In the genomic region with DNA sequence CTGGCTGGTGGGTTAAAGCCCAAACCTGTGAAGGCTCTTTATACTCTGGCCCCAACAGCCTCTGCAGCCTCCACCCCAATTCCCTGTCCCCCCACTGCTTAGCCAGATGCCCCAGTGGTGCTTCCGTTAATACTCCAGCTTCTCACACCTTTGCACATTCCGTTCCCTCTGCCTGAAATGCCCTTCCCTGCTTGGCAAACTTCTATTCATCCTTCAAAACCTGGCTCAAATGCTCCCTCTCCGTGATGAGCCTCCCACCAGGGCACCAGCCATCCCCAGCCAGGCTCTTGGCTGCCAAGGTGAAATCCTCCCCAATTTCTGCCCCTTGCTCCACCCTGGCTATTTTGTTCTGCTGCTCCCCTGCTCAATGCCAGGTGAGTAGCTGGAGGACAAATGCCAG, we compare ENCODE assay signal across 23 cellular contexts. TPM values are rescaled to one million over a fixed set of nuclear protein-coding genes. Genes with fewer than 3 reads are reported as not detected.
"Had no signal": no experiment of that assay in that cellular context is flagged by ENCODE, and none has a peak within 500 bp of the region (broad histone marks: within the 10 kb centered on the region; RNA-seq: fewer than 3 reads in every experiment).

No MANE protein-coding gene starts in this region.

- H3K27me3 Mint-ChIP-seq: activated naive CD8-positive, alpha-beta T cell; natural killer cell treated with Interleukin-12 subunit alpha and Interleukin-12 subunit beta and Interleukin-15 and Interleukin-18, amount 100 ng/mL, for 72 hours had no signal

- H3K9me3 ChIP-seq: heart left ventricle, testis, vagina had no signal

- H3K27me3 ChIP-seq: heart left ventricle, testis, vagina had no signal

- DNase-seq: activated CD8-positive, alpha-beta memory T cell treated with anti-CD3 and anti-CD28 coated beads for 24 hours; activated CD8-positive, alpha-beta memory T cell treated with anti-CD3 and anti-CD28 coated beads, Interleukin-2, amount 50 U/mL, for 48 hours; activated naive CD4-positive, alpha-beta T cell; activated T-cell treated with anti-CD3 and anti-CD28 coated beads, Interleukin-2, amount 50 U/mL, for 4 hours; amygdala; cortex of kidney; midbrain; occipital lobe; posterior cingulate gyrus; stimulated activated CD4-positive, alpha-beta T cell treated with anti-CD3 and anti-CD28 coated beads, Interleukin-2, amount 100 ng/mL, for 48 hours; stimulated activated naive B cell treated with anti-CD40 and anti-IgM and Interleukin-4, amounts not matched to agents 10 μg/mL and 1 μg/mL and 100 μg/mL, for 72 hours; T1000; testis; trophoblast cell had no signal

- H3K36me3 Mint-ChIP-seq: activated naive CD8-positive, alpha-beta T cell; natural killer cell treated with Interleukin-12 subunit alpha and Interleukin-12 subunit beta and Interleukin-15 and Interleukin-18, amount 100 ng/mL, for 72 hours; stimulated activated naive B cell treated with anti-CD40 and anti-IgM and Interleukin-4, amounts not matched to agents 10 μg/mL and 1 μg/mL and 100 μg/mL, for 72 hours; WTC11 had no signal

- H3K27ac ChIP-seq: vagina had no signal

- H3K4me3 Mint-ChIP-seq: activated naive CD8-positive, alpha-beta T cell; activated T-cell treated with anti-CD3 and anti-CD28 coated beads, Interleukin-2, amount 50 U/mL, for 4 hours; endodermal cell; natural killer cell treated with Interleukin-12 subunit alpha and Interleukin-12 subunit beta and Interleukin-15 and Interleukin-18, amount 100 ng/mL, for 72 hours; stimulated activated naive B cell treated with anti-CD40 and anti-IgM and Interleukin-4, amounts not matched to agents 10 μg/mL and 1 μg/mL and 100 μg/mL, for 72 hours; T-helper 1 cell treated with Interleukin-12 subunit alpha and Interleukin-12 subunit beta and Interleukin-4 antibody, amounts not matched to agents 30 μg/mL and 1 μg/mL, for 36 hours; WTC11 had no signal

- H3K27ac Mint-ChIP-seq: activated naive CD8-positive, alpha-beta T cell; activated T-helper 2 cell treated with anti-CD3 and anti-CD28 coated beads, Interferon-gamma antibody, Interleukin-2, Interleukin-4, amounts not matched to agents 10 μg/mL and 5 μg/mL and 100 μg/mL, durations not matched to agents 14 hours and 24 hours and 36 hours; endodermal cell; stimulated activated naive B cell treated with anti-CD40 and anti-IgM and Interleukin-4, amounts not matched to agents 10 μg/mL and 1 μg/mL and 100 μg/mL, for 72 hours; T-helper 1 cell treated with Interleukin-12 subunit alpha and Interleukin-12 subunit beta and Interleukin-4 antibody, amounts not matched to agents 30 μg/mL and 1 μg/mL, for 36 hours; WTC11 had no signal

- H3K9me3 Mint-ChIP-seq: activated T-cell treated with anti-CD3 and anti-CD28 coated beads, Interleukin-2, amount 50 U/mL, for 4 hours; activated T-helper 2 cell treated with anti-CD3 and anti-CD28 coated beads, Interferon-gamma antibody, Interleukin-2, Interleukin-4, amounts not matched to agents 10 μg/mL and 5 μg/mL and 100 μg/mL, durations not matched to agents 14 hours and 24 hours and 36 hours; endodermal cell; natural killer cell treated with Interleukin-12 subunit alpha and Interleukin-12 subunit beta and Interleukin-15 and Interleukin-18, amount 100 ng/mL, for 72 hours; stimulated activated naive B cell treated with anti-CD40 and anti-IgM and Interleukin-4, amounts not matched to agents 10 μg/mL and 1 μg/mL and 100 μg/mL, for 72 hours; T-helper 1 cell treated with Interleukin-12 subunit alpha and Interleukin-12 subunit beta and Interleukin-4 antibody, amounts not matched to agents 30 μg/mL and 1 μg/mL, for 36 hours; WTC11 had no signal

- H3K4me3 ChIP-seq: lung, testis, vagina had no signal

RNA-seq across cellular contexts. Expression of a gene that starts 13.5 kb away (rescaled TPM):
- total RNA-seq: activated T-helper 2 cell treated with anti-CD3 and anti-CD28 coated beads, Interferon-gamma antibody, Interleukin-2, Interleukin-4, amounts not matched to agents 10 μg/mL and 5 μg/mL and 100 μg/mL, durations not matched to agents 14 hours and 24 hours and 36 hours; natural killer cell treated with Interleukin-12 subunit alpha and Interleukin-12 subunit beta and Interleukin-15 and Interleukin-18, amount 100 ng/mL, for 72 hours had no signal

RNA-seq across cellular contexts. Expression of a gene that starts 46.3 kb away (rescaled TPM):
- total RNA-seq: activated T-cell treated with anti-CD3 and anti-CD28 coated beads, Interleukin-2, amount 50 U/mL, for 4 hours; activated T-helper 2 cell treated with anti-CD3 and anti-CD28 coated beads, Interferon-gamma antibody, Interleukin-2, Interleukin-4, amounts not matched to agents 10 μg/mL and 5 μg/mL and 100 μg/mL, durations not matched to agents 14 hours and 24 hours and 36 hours had no signal
